In the genomic region with DNA sequence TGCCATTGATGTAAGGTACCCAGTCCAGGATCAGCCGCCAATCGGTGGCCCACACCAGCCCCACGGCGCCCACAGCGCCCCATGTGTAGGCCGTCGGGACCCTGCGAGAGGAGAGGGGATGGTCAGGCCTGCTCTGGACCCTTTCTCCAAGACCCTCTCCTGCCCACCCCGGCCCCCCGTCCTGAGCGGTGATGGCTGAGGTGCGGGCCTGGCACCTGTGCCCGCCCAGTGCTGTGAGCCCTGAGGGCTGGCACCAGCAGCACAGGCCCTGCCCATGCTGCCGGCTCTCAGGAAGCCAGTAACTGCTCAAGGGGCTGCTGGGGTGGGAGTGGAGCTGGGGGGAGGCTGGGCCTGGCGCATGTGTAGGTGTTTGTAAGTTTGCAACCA, we compare ENCODE assay signal across 16 cellular contexts. TPM values are rescaled to one million over a fixed set of nuclear protein-coding genes. Genes with fewer than 3 reads are reported as not detected.
DNase-seq lines count a peak whose midpoint lies in the region; ATAC-seq and TF ChIP-seq lines count a peak whose summit lies in the region.
"Had no signal": no experiment of that assay in that cellular context is flagged by ENCODE, and none has a peak within 500 bp of the region (broad histone marks: within the 10 kb centered on the region; RNA-seq: fewer than 3 reads in every experiment).

No MANE protein-coding gene starts in this region.

- POLR2A ChIA-PET in activated CD8-positive, alpha-beta T cell treated with anti-CD3 and anti-CD28 coated beads, Interleukin-2, amount 10 ng/mL, durations not matched to agents 7 days and 5 days (lab: Charles Lee), result no interaction called here
- POLR2A ChIA-PET in activated CD8-positive, alpha-beta T cell treated with anti-CD3 and anti-CD28 coated beads for 36 hours (lab: Charles Lee), result no interaction called here

- no peak overlapping the region for H3K23ac ChIP-seq in mesenchymal stem cell (ENCODE audit: low read length in 2 of 2)

- no peak overlapping the region for H2BK120ac ChIP-seq in mesenchymal stem cell (ENCODE audit: low read depth, low read length)

- H3K4me3 ChIP-seq in RWPE2 (ENCODE audit: severe bottlenecking), result no peak overlapping the region
- no peak overlapping the region for H3K4me3 ChIP-seq in mesenchymal stem cell (ENCODE audit: insufficient read depth in 1 of 2, low read depth in 1 of 2, low read length in 2 of 2)
- no peak overlapping the region for H3K4me3 ChIP-seq in aorta (ENCODE audit: low read length in 2 of 2)
- H3K4me3 ChIP-seq in stomach, result no peak overlapping the region

- no peak for TF ChIP-seq POLR2A in stomach (IDR thresholded peaks at IDR 0.05)

- no peak for TF ChIP-seq EP300 in stomach (IDR thresholded peaks at IDR 0.05)

- no peak overlapping the region for H3K4ac ChIP-seq in mesenchymal stem cell (ENCODE audit: low read depth in 1 of 2, low read length in 2 of 2)

- H3K79me1 ChIP-seq in mesenchymal stem cell (replicated peaks; ENCODE audit: low read length, poor library complexity, severe bottlenecking), result peaks cover 21% of the 10 kb centered on the region

- no peaks in the 10 kb centered on the region for H3K27me3 Mint-ChIP-seq in activated CD8-positive, alpha-beta T cell treated with anti-CD3 and anti-CD28 coated beads, Interleukin-2, amount 10 ng/mL, durations not matched to agents 7 days and 5 days (ENCODE audit: low read depth)
- H3K27me3 Mint-ChIP-seq in activated CD8-positive, alpha-beta T cell treated with anti-CD3 and anti-CD28 coated beads for 36 hours, result no peaks in the 10 kb centered on the region

- H3K4me1 Mint-ChIP-seq in activated CD8-positive, alpha-beta T cell treated with anti-CD3 and anti-CD28 coated beads, Interleukin-2, amount 10 ng/mL, durations not matched to agents 7 days and 5 days (ENCODE audit: low read depth), result peaks cover 19% of the 10 kb centered on the region
- peaks cover 11% of the 10 kb centered on the region for H3K4me1 Mint-ChIP-seq in activated CD8-positive, alpha-beta T cell treated with anti-CD3 and anti-CD28 coated beads for 36 hours (ENCODE audit: low read depth)

- no peaks in the 10 kb centered on the region for H3K4me1 ChIP-seq in RWPE2 (ENCODE audit: insufficient read depth, poor library complexity, severe bottlenecking)
- peaks cover 14% of the 10 kb centered on the region for H3K4me1 ChIP-seq in mesenchymal stem cell (ENCODE audit: control insufficient read depth, insufficient read depth, low read depth, low read length)
- no peaks in the 10 kb centered on the region for H3K4me1 ChIP-seq in aorta (ENCODE audit: control insufficient read depth in 1 of 2, insufficient read depth in 2 of 2, low read length in 2 of 2)
- H3K4me1 ChIP-seq in stomach, result peaks cover 19 to 48% (median 30%) of the 10 kb centered on the region in 4 donors

- no peak overlapping the region for H3K14ac ChIP-seq in mesenchymal stem cell (ENCODE audit: low read length in 2 of 2)

- no peaks in the 10 kb centered on the region for H3K27me3 ChIP-seq in RWPE2 (ENCODE audit: insufficient read depth, poor library complexity, severe bottlenecking)
- H3K27me3 ChIP-seq in mesenchymal stem cell (ENCODE audit: control insufficient read depth in 1 of 2, insufficient read depth in 1 of 2, low read length in 2 of 2), result no peaks in the 10 kb centered on the region
- H3K27me3 ChIP-seq in aorta (ENCODE audit: control insufficient read depth in 1 of 2, insufficient read depth in 2 of 2, low read length in 1 of 2), result no peaks in the 10 kb centered on the region
- H3K27me3 ChIP-seq in stomach, result no peaks in the 10 kb centered on the region

- H4K8ac ChIP-seq in mesenchymal stem cell (ENCODE audit: low read length), result no peak overlapping the region

- H3K9me3 Mint-ChIP-seq in activated CD8-positive, alpha-beta T cell treated with anti-CD3 and anti-CD28 coated beads, Interleukin-2, amount 10 ng/mL, durations not matched to agents 7 days and 5 days (ENCODE audit: insufficient read depth), result no peaks in the 10 kb centered on the region
- no peaks in the 10 kb centered on the region for H3K9me3 Mint-ChIP-seq in activated CD8-positive, alpha-beta T cell treated with anti-CD3 and anti-CD28 coated beads for 36 hours
- H3K9me3 Mint-ChIP-seq: CD14-positive monocyte; CD8-positive, alpha-beta T cell; H9 had no signal

- H3K27ac ChIP-seq in RWPE2 (ENCODE audit: poor library complexity, severe bottlenecking) (no peak overlapping the region), mesenchymal stem cell (ENCODE audit: low read length, poor library complexity, severe bottlenecking) (no peak overlapping the region), aorta (ENCODE audit: low read depth in 1 of 2, low read length in 2 of 2) (no peak overlapping the region), stomach (no peak overlapping the region)
- H3K27ac ChIP-seq: 22Rv1 had no signal

- no peak overlapping the region for H2BK12ac ChIP-seq in mesenchymal stem cell (ENCODE audit: low read length in 2 of 2)

- H3K4me3 Mint-ChIP-seq in activated CD8-positive, alpha-beta T cell treated with anti-CD3 and anti-CD28 coated beads, Interleukin-2, amount 10 ng/mL, durations not matched to agents 7 days and 5 days, result no peak overlapping the region
- no peak overlapping the region for H3K4me3 Mint-ChIP-seq in activated CD8-positive, alpha-beta T cell treated with anti-CD3 and anti-CD28 coated beads for 36 hours
- H3K4me3 Mint-ChIP-seq: CD14-positive monocyte; CD8-positive, alpha-beta T cell; H9 had no signal

- no peak overlapping the region for H2BK15ac ChIP-seq in mesenchymal stem cell (ENCODE audit: low read depth, poor library complexity, severe bottlenecking)

- TF ChIP-seq CTCF in activated CD8-positive, alpha-beta T cell treated with anti-CD3 and anti-CD28 coated beads for 36 hours (IDR thresholded peaks at IDR 0.05), result no peak
- TF ChIP-seq CTCF in RWPE2 (IDR thresholded peaks at IDR 0.05; ENCODE audit: poor library complexity, severe bottlenecking) (no peak), stomach (IDR thresholded peaks at IDR 0.05) (no peak)

- H3K18ac ChIP-seq in mesenchymal stem cell (ENCODE audit: low read depth in 1 of 2, low read length in 2 of 2), result no peak overlapping the region

- H3K36me3 Mint-ChIP-seq in activated CD8-positive, alpha-beta T cell treated with anti-CD3 and anti-CD28 coated beads, Interleukin-2, amount 10 ng/mL, durations not matched to agents 7 days and 5 days (ENCODE audit: low read depth), result peaks cover 29% of the 10 kb centered on the region
- peaks cover 34% of the 10 kb centered on the region for H3K36me3 Mint-ChIP-seq in activated CD8-positive, alpha-beta T cell treated with anti-CD3 and anti-CD28 coated beads for 36 hours (ENCODE audit: low read depth)

- no peak overlapping the region for H2BK5ac ChIP-seq in mesenchymal stem cell (ENCODE audit: low read depth, low read length, poor library complexity, severe bottlenecking)

- no peak for ATAC-seq in activated CD8-positive, alpha-beta T cell treated with anti-CD3 and anti-CD28 coated beads, Interleukin-2, amount 10 ng/mL, durations not matched to agents 7 days and 5 days
- no peak for ATAC-seq in activated CD8-positive, alpha-beta T cell treated with anti-CD3 and anti-CD28 coated beads for 36 hours
- no peak for ATAC-seq in RWPE2 (ENCODE audit: low read depth)
- ATAC-seq in aorta (ENCODE audit: low FRiP score), result peak; percentile 30
- ATAC-seq: CD8-positive, alpha-beta T cell had no signal

- no peak overlapping the region for H3K9ac ChIP-seq in mesenchymal stem cell (ENCODE audit: low read length)

- intact Hi-C loops in activated CD8-positive, alpha-beta T cell treated with anti-CD3 and anti-CD28 coated beads for 36 hours (cut with micrococcal nuclease), result no loop called here
- intact Hi-C loops in aorta (cut with DNase I) (no loop called here), stomach (cut with DNase I; ENCODE audit: low total_unique reads) (no loop called here)

- peaks cover 46% of the 10 kb centered on the region for H3K36me3 ChIP-seq in RWPE2 (ENCODE audit: low read depth)
- H3K36me3 ChIP-seq in mesenchymal stem cell (ENCODE audit: control insufficient read depth in 1 of 2, insufficient read depth in 2 of 2, low read depth in 1 of 2, low read length in 2 of 2), result peaks cover 48 to 58% of the 10 kb centered on the region in 2 experiments
- H3K36me3 ChIP-seq in aorta (ENCODE audit: control insufficient read depth in 1 of 2, insufficient read depth in 2 of 2, low read length in 1 of 2), result peaks cover 0 to 6% of the 10 kb centered on the region in 2 donors
- H3K36me3 ChIP-seq in stomach, result peaks cover 37 to 73% (median 58%) of the 10 kb centered on the region in 4 donors

- peak overlapping the region; percentile 43 for H3K27ac Mint-ChIP-seq in activated CD8-positive, alpha-beta T cell treated with anti-CD3 and anti-CD28 coated beads, Interleukin-2, amount 10 ng/mL, durations not matched to agents 7 days and 5 days
- no peak overlapping the region for H3K27ac Mint-ChIP-seq in activated CD8-positive, alpha-beta T cell treated with anti-CD3 and anti-CD28 coated beads for 36 hours
- H3K27ac Mint-ChIP-seq: CD8-positive, alpha-beta T cell had no signal

- over 99% methylated on average over 15 of the region's 15 CpGs for WGBS in mesenchymal stem cell
- 90 to 91% methylated on average over 15 of the region's 15 CpGs for WGBS in aorta, 2 donors
- WGBS in stomach, 5 donors, result 93 to 94% (median 93%) methylated on average over 14 to 15 of the region's 15 CpGs; no CpG with 5 or more reads in 1 of the 5 donors

- H2AFZ ChIP-seq in mesenchymal stem cell (ENCODE audit: low read depth, low read length), result no peak overlapping the region

- CTCF ChIA-PET in activated CD8-positive, alpha-beta T cell treated with anti-CD3 and anti-CD28 coated beads, Interleukin-2, amount 10 ng/mL, durations not matched to agents 7 days and 5 days (lab: Charles Lee), result no interaction called here
- CTCF ChIA-PET in activated CD8-positive, alpha-beta T cell treated with anti-CD3 and anti-CD28 coated beads for 36 hours (lab: Charles Lee), result interaction anchor here (1.4 kb wide), 1 partner anchor 53 kb away, joined by 5 read pairs; no protein-coding TSS in a partner anchor

- peak overlapping the region; percentile 20 for H4K91ac ChIP-seq in mesenchymal stem cell (ENCODE audit: low read length)

- no peak for DNase-seq in activated CD8-positive, alpha-beta T cell treated with anti-CD3 and anti-CD28 coated beads, Interleukin-2, amount 10 ng/mL, durations not matched to agents 7 days and 5 days
- DNase-seq in activated CD8-positive, alpha-beta T cell treated with anti-CD3 and anti-CD28 coated beads for 36 hours, result no peak
- peak; percentile 39 for DNase-seq in RWPE2 (ENCODE audit: low spot score)
- DNase-seq in mesenchymal stem cell, result no peak
- no peak for DNase-seq in aorta
- DNase-seq in EL, result no peak
- no peak for DNase-seq in stomach
- DNase-seq: CD8-positive, alpha-beta T cell; COR-L47; DMS153; DMS79 treated with DMSO at 0.1 percent for 48 hours; GDM1; GOT3; H9 had no signal

- no peaks in the 10 kb centered on the region for H3K9me3 ChIP-seq in RWPE2 (ENCODE audit: severe bottlenecking)
- no peaks in the 10 kb centered on the region for H3K9me3 ChIP-seq in mesenchymal stem cell (ENCODE audit: control insufficient read depth, low read length)
- no peaks in the 10 kb centered on the region for H3K9me3 ChIP-seq in aorta (ENCODE audit: control insufficient read depth, low read length)
- no peaks in the 10 kb centered on the region for H3K9me3 ChIP-seq in stomach

- no peak overlapping the region for H2AK5ac ChIP-seq in mesenchymal stem cell (ENCODE audit: low read length, severe bottlenecking)

- no peak overlapping the region for H3K4me2 ChIP-seq in mesenchymal stem cell (ENCODE audit: low read length, poor library complexity, severe bottlenecking)

RNA-seq across cellular contexts. Expression of a gene that starts 5.8 kb away (rescaled TPM):
- 100 to 1,000 TPM; 180 to 195 TPM for total RNA-seq in activated CD8-positive, alpha-beta T cell treated with anti-CD3 and anti-CD28 coated beads, Interleukin-2, amount 10 ng/mL, durations not matched to agents 7 days and 5 days
- total RNA-seq in activated CD8-positive, alpha-beta T cell treated with anti-CD3 and anti-CD28 coated beads for 36 hours, result 100 to 1,000 TPM; 231 TPM
- polyA plus RNA-seq in mesenchymal stem cell (2013, experiment 1 of 2), result 214 TPM
- 220 TPM for polyA plus RNA-seq in mesenchymal stem cell (2013, experiment 2 of 2)
- total RNA-seq in aorta, result 100 to 1,000 TPM; 153 to 155 TPM
- polyA plus RNA-seq in aorta, result 100 to 1,000 TPM; 127 to 251 TPM
- 100 to 1,000 TPM in 3 of 5 donors, 10 to 100 TPM in 2; 32.2 to 659 (median 151) TPM for total RNA-seq in stomach
- polyA plus RNA-seq in stomach, result 100 to 1,000 TPM; 140 to 217 (median 191) TPM

RNA-seq across cellular contexts. Expression of a gene that starts 6.8 kb away (rescaled TPM):
- total RNA-seq in activated CD8-positive, alpha-beta T cell treated with anti-CD3 and anti-CD28 coated beads, Interleukin-2, amount 10 ng/mL, durations not matched to agents 7 days and 5 days, result 100 to 1,000 TPM in 1 of 2 experiments, 10 to 100 TPM in 1; 98.4 to 102 TPM
- total RNA-seq in activated CD8-positive, alpha-beta T cell treated with anti-CD3 and anti-CD28 coated beads for 36 hours, result 10 to 100 TPM; 87.8 to 92.5 TPM
- polyA plus RNA-seq in mesenchymal stem cell (2013, experiment 1 of 2), result 43.8 TPM
- polyA plus RNA-seq in mesenchymal stem cell (2013, experiment 2 of 2), result 41.6 TPM
- total RNA-seq in aorta (10 to 100 TPM; 60.9 to 63.2 TPM), stomach (100 to 1,000 TPM in 1 of 5 donors, 10 to 100 TPM in 4; 39.8 to 154 (median 46.2) TPM)
- polyA plus RNA-seq in aorta (100 to 1,000 TPM in 1 of 2 donors, 10 to 100 TPM in 1; 37.6 to 106 TPM), stomach (100 to 1,000 TPM in 1 of 3 donors, 10 to 100 TPM in 2; 53.2 to 107 (median 61.6) TPM)

RNA-seq across cellular contexts. Expression of a gene that starts 31.3 kb away (rescaled TPM):
- 10 to 100 TPM; 12.2 to 12.5 TPM for total RNA-seq in activated CD8-positive, alpha-beta T cell treated with anti-CD3 and anti-CD28 coated beads, Interleukin-2, amount 10 ng/mL, durations not matched to agents 7 days and 5 days
- 1 to 10 TPM; 5.0 to 5.5 TPM for total RNA-seq in activated CD8-positive, alpha-beta T cell treated with anti-CD3 and anti-CD28 coated beads for 36 hours
- polyA plus RNA-seq in mesenchymal stem cell (2013, experiment 1 of 2), result 26.4 TPM
- polyA plus RNA-seq in mesenchymal stem cell (2013, experiment 2 of 2), result 26.2 TPM
- total RNA-seq in aorta (10 to 100 TPM; 16.1 to 20.5 TPM), stomach (10 to 100 TPM in 3 of 5 donors, 1 to 10 TPM in 2; 9.4 to 90.4 (median 20.1) TPM)
- polyA plus RNA-seq in aorta (1 to 10 TPM; 3.6 to 6.3 TPM), stomach (10 to 100 TPM in 1 of 3 donors, 1 to 10 TPM in 2; 4.9 to 11.8 (median 7.8) TPM)

RNA-seq across cellular contexts. Expression of a gene that starts 53.0 kb away (rescaled TPM):
- total RNA-seq in activated CD8-positive, alpha-beta T cell treated with anti-CD3 and anti-CD28 coated beads, Interleukin-2, amount 10 ng/mL, durations not matched to agents 7 days and 5 days, result 100 to 1,000 TPM; 130 to 137 TPM
- 100 to 1,000 TPM; 124 to 126 TPM for total RNA-seq in activated CD8-positive, alpha-beta T cell treated with anti-CD3 and anti-CD28 coated beads for 36 hours
- 108 TPM for polyA plus RNA-seq in mesenchymal stem cell (2013, experiment 1 of 2)
- polyA plus RNA-seq in mesenchymal stem cell (2013, experiment 2 of 2), result 111 TPM
- 10 to 100 TPM; 32.0 to 50.4 TPM for total RNA-seq in aorta
- polyA plus RNA-seq in aorta, result 10 to 100 TPM; 23.7 to 36.2 TPM
- total RNA-seq in stomach, result 10 to 100 TPM; 12.8 to 90.2 (median 34.8) TPM
- polyA plus RNA-seq in stomach, result 10 to 100 TPM; 30.2 to 34.6 (median 33.7) TPM
